Comparison of ENCODE assay signal across 1 cellular context in the genomic region with DNA sequence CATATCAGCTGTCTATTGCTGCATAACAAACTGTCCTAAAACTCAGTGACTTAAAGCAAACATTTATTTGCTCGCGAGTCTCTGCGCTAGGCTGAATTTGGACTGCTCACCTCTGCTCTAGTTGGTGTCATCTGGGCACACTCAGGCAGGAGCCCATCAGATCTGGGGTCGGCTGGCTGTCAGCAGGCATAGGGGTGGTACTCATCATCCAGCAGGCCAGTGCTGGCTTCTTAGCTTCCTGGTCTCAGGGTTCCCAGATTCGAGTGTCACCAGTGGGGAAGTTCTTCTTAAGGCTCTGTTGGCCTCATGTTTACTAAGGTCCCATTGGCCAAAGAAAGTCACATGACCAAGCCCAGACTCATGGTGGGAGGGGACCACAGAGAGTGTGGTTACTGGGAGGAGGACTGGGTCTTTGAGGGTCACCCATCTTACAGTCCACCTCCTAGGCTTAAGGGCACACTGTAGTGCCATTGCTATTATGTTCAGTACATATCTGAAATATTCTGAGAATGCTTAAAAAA.
A peak's percentile ranks its signal among the peaks of the same experiment; 100 is the strongest.
TF ChIP-seq lines count a peak whose summit lies in the region.

No MANE protein-coding gene starts in this region.

TF ChIP-seq in K562, 482 proteins besides CTCF, POLR2A, EP300 and RAD21 (continued from another document and continues in another):
- TF ChIP-seq, protein P1, sequence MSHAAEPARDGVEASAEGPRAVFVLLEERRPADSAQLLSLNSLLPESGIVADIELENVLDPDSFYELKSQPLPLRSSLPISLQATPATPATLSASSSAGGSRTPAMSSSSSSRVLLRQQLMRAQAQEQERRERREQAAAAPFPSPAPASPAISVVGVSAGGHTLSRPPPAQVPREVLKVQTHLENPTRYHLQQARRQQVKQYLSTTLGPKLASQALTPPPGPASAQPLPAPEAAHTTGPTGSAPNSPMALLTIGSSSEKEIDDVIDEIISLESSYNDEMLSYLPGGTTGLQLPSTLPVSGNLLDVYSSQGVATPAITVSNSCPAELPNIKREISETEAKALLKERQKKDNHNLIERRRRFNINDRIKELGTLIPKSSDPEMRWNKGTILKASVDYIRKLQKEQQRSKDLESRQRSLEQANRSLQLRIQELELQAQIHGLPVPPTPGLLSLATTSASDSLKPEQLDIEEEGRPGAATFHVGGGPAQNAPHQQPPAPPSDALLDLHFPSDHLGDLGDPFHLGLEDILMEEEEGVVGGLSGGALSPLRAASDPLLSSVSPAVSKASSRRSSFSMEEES (CRISPR knock-in tag; IDR thresholded peaks at IDR 0.05): peak; percentile 98
- TF ChIP-seq ZNF511 (CRISPR knock-in tag; IDR thresholded peaks at IDR 0.05) (no peak), TCF7L2 (IDR thresholded peaks at IDR 0.05; ENCODE audit: low read depth, low read length) (no peak), FOXJ2 (tag; IDR thresholded peaks at IDR 0.05) (0 out of 2 replicates have a peak, but pooled peaks have one; percentile 17), CREB3 (tag; conservative IDR thresholded peaks at IDR 0.05; ENCODE audit: low read depth) (no peak), ZHX1 (conservative IDR thresholded peaks at IDR 0.05; ENCODE audit: low read length) (no peak), ZNF76 (CRISPR knock-in tag; IDR thresholded peaks at IDR 0.05; ENCODE audit: borderline replicate concordance) (no peak), SIN3B (IDR thresholded peaks at IDR 0.05; ENCODE audit: low read depth) (no peak), ZNF586 (CRISPR knock-in tag; conservative IDR thresholded peaks at IDR 0.05) (no peak), MCM3 (IDR thresholded peaks at IDR 0.05) (no peak), TOE1 (IDR thresholded peaks at IDR 0.05; ENCODE audit: borderline replicate concordance) (peak; percentile 97), TOE1 (CRISPR knock-in tag; IDR thresholded peaks at IDR 0.05; ENCODE audit: borderline replicate concordance, low read depth) (no peak), FOS (IDR thresholded peaks at IDR 0.05; ENCODE audit: extremely low read depth, insufficient read length) (peak; percentile 11), CREB1 (IDR thresholded peaks at IDR 0.05) (no peak), CREB1 (CRISPR knock-in tag; IDR thresholded peaks at IDR 0.05) (no peak), MLX (CRISPR knock-in tag; conservative IDR thresholded peaks at IDR 0.05) (no peak), SUPT5H (IDR thresholded peaks at IDR 0.05) (no peak), ZNF398 (CRISPR knock-in tag; IDR thresholded peaks at IDR 0.05) (no peak), ZNF668 (CRISPR knock-in tag; IDR thresholded peaks at IDR 0.05) (no peak), SIN3A (IDR thresholded peaks at IDR 0.05; ENCODE audit: borderline replicate concordance in 2 of 2, control insufficient read depth in 1 of 2, low read depth in 2 of 2, low read length in 2 of 2) (no peak), ZNF41 (CRISPR knock-in tag; conservative IDR thresholded peaks at IDR 0.05) (no peak), GTF2E2 (tag; IDR thresholded peaks at IDR 0.05) (no peak), TSC22D4 (tag; IDR thresholded peaks at IDR 0.05) (no peak), RNF2 (IDR thresholded peaks at IDR 0.05) (no peak), SMC3 (conservative IDR thresholded peaks at IDR 0.05; ENCODE audit: insufficient read depth, low read depth, low read length) (no peak), ESRRA (IDR thresholded peaks at IDR 0.05; ENCODE audit: borderline replicate concordance, low read depth) (no peak; the same call in 1 of the 2 replicates)
- TF ChIP-seq, protein P2, sequence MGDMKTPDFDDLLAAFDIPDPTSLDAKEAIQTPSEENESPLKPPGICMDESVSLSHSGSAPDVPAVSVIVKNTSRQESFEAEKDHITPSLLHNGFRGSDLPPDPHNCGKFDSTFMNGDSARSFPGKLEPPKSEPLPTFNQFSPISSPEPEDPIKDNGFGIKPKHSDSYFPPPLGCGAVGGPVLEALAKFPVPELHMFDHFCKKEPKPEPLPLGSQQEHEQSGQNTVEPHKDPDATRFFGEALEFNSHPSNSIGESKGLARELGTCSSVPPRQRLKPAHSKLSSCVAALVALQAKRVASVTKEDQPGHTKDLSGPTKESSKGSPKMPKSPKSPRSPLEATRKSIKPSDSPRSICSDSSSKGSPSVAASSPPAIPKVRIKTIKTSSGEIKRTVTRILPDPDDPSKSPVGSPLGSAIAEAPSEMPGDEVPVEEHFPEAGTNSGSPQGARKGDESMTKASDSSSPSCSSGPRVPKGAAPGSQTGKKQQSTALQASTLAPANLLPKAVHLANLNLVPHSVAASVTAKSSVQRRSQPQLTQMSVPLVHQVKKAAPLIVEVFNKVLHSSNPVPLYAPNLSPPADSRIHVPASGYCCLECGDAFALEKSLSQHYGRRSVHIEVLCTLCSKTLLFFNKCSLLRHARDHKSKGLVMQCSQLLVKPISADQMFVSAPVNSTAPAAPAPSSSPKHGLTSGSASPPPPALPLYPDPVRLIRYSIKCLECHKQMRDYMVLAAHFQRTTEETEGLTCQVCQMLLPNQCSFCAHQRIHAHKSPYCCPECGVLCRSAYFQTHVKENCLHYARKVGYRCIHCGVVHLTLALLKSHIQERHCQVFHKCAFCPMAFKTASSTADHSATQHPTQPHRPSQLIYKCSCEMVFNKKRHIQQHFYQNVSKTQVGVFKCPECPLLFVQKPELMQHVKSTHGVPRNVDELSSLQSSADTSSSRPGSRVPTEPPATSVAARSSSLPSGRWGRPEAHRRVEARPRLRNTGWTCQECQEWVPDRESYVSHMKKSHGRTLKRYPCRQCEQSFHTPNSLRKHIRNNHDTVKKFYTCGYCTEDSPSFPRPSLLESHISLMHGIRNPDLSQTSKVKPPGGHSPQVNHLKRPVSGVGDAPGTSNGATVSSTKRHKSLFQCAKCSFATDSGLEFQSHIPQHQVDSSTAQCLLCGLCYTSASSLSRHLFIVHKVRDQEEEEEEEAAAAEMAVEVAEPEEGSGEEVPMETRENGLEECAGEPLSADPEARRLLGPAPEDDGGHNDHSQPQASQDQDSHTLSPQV (IDR thresholded peaks at IDR 0.05): peak; percentile 46; the same call in 1 of the 2 replicates
- TF ChIP-seq, protein P3, sequence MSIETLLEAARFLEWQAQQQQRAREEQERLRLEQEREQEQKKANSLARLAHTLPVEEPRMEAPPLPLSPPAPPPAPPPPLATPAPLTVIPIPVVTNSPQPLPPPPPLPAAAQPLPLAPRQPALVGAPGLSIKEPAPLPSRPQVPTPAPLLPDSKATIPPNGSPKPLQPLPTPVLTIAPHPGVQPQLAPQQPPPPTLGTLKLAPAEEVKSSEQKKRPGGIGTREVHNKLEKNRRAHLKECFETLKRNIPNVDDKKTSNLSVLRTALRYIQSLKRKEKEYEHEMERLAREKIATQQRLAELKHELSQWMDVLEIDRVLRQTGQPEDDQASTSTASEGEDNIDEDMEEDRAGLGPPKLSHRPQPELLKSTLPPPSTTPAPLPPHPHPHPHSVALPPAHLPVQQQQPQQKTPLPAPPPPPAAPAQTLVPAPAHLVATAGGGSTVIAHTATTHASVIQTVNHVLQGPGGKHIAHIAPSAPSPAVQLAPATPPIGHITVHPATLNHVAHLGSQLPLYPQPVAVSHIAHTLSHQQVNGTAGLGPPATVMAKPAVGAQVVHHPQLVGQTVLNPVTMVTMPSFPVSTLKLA (conservative IDR thresholded peaks at IDR 0.05): no peak; a peak in 1 of 4 replicates
- TF ChIP-seq, protein P4, sequence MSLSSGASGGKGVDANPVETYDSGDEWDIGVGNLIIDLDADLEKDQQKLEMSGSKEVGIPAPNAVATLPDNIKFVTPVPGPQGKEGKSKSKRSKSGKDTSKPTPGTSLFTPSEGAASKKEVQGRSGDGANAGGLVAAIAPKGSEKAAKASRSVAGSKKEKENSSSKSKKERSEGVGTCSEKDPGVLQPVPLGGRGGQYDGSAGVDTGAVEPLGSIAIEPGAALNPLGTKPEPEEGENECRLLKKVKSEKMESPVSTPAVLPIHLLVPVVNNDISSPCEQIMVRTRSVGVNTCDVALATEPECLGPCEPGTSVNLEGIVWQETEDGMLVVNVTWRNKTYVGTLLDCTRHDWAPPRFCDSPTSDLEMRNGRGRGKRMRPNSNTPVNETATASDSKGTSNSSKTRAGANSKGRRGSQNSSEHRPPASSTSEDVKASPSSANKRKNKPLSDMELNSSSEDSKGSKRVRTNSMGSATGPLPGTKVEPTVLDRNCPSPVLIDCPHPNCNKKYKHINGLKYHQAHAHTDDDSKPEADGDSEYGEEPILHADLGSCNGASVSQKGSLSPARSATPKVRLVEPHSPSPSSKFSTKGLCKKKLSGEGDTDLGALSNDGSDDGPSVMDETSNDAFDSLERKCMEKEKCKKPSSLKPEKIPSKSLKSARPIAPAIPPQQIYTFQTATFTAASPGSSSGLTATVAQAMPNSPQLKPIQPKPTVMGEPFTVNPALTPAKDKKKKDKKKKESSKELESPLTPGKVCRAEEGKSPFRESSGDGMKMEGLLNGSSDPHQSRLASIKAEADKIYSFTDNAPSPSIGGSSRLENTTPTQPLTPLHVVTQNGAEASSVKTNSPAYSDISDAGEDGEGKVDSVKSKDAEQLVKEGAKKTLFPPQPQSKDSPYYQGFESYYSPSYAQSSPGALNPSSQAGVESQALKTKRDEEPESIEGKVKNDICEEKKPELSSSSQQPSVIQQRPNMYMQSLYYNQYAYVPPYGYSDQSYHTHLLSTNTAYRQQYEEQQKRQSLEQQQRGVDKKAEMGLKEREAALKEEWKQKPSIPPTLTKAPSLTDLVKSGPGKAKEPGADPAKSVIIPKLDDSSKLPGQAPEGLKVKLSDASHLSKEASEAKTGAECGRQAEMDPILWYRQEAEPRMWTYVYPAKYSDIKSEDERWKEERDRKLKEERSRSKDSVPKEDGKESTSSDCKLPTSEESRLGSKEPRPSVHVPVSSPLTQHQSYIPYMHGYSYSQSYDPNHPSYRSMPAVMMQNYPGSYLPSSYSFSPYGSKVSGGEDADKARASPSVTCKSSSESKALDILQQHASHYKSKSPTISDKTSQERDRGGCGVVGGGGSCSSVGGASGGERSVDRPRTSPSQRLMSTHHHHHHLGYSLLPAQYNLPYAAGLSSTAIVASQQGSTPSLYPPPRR (CRISPR knock-in tag; IDR thresholded peaks at IDR 0.05; ENCODE audit: borderline replicate concordance): no peak
- TF ChIP-seq, protein P5, sequence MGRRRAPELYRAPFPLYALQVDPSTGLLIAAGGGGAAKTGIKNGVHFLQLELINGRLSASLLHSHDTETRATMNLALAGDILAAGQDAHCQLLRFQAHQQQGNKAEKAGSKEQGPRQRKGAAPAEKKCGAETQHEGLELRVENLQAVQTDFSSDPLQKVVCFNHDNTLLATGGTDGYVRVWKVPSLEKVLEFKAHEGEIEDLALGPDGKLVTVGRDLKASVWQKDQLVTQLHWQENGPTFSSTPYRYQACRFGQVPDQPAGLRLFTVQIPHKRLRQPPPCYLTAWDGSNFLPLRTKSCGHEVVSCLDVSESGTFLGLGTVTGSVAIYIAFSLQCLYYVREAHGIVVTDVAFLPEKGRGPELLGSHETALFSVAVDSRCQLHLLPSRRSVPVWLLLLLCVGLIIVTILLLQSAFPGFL (CRISPR knock-in tag; IDR thresholded peaks at IDR 0.05): no peak
